ENCODE assay signal across 26 cellular contexts in the genomic region with DNA sequence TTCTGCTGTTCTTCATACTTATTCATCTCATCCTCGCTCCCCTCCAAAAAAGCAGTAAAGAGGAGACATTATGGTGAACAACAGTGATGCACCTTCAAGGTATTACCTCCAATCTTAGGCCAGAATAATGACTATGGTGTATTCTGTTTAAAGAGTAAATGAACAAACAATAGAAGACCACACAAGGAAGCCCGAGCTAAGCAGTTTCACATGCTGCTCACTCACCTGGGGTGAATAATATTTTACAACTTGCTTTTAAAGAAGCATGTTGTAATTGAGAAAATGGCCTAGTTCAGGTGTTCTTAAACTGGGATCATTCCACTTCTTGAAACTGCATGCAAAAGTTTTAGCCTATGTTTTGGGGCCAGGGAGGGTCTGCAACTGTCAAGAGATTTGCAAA.
DNase-seq lines count a peak whose midpoint lies in the region; ATAC-seq and TF ChIP-seq lines count a peak whose summit lies in the region.
"Had no signal": no experiment of that assay in that cellular context is flagged by ENCODE, and none has a peak within 500 bp of the region (broad histone marks: within the 10 kb centered on the region; RNA-seq: fewer than 3 reads in every experiment).

No MANE protein-coding gene starts in this region.

- H3K27ac ChIP-seq in gastroesophageal sphincter (peak overlapping the region; percentile 9 to 47 (median 34)), heart right ventricle (no peak overlapping the region)
- H3K27ac ChIP-seq: adrenal gland, parathyroid adenoma, PC-9, tibial nerve had no signal

- TF ChIP-seq CTCF in gastroesophageal sphincter (IDR thresholded peaks at IDR 0.05) = no peak
- TF ChIP-seq CTCF in heart right ventricle (IDR thresholded peaks at IDR 0.05) = no peak

- H3K9me3 ChIP-seq in gastroesophageal sphincter = no peaks in the 10 kb centered on the region
- no peaks in the 10 kb centered on the region for H3K9me3 ChIP-seq in heart right ventricle
- H3K9me3 ChIP-seq: adrenal gland, tibial nerve had no signal

- CTCF ChIA-PET in T-cell (lab: Charles Lee) = interaction anchor here in 1 of 2 donors (0.5 kb wide), 1 partner anchor 474 kb away, joined by 3 read pairs; no protein-coding TSS in a partner anchor

- no peak for TF ChIP-seq EP300 in gastroesophageal sphincter (IDR thresholded peaks at IDR 0.05)

- intact Hi-C loops in heart right ventricle (cut with DNase I) = loop anchor here in 7 of 10 donors (10.0 kb wide), 4 partner anchors 63 to 583 kb away; a partner anchor contains a TSS

- peak overlapping the region; percentile 81 for H3K27ac Mint-ChIP-seq in activated T-cell treated with anti-CD3 and anti-CD28 coated beads, Interleukin-2, amount 50 U/mL, for 24 hours
- H3K27ac Mint-ChIP-seq in T-cell = peak overlapping the region; percentile 5 to 74
- H3K27ac Mint-ChIP-seq in stimulated activated naive B cell treated with anti-CD40 and anti-IgM and Interleukin-4, amounts not matched to agents 10 μg/mL and 1 μg/mL and 100 μg/mL, for 72 hours = peak overlapping the region; percentile 56

- no peaks in the 10 kb centered on the region for H3K9me3 Mint-ChIP-seq in activated T-cell treated with anti-CD3 and anti-CD28 coated beads, Interleukin-2, amount 50 U/mL, for 24 hours
- no peaks in the 10 kb centered on the region for H3K9me3 Mint-ChIP-seq in T-cell
- H3K9me3 Mint-ChIP-seq in stimulated activated naive B cell treated with anti-CD40 and anti-IgM and Interleukin-4, amounts not matched to agents 10 μg/mL and 1 μg/mL and 100 μg/mL, for 72 hours = no peaks in the 10 kb centered on the region
- H3K9me3 Mint-ChIP-seq: brain, nephron had no signal

- H3K4me3 ChIP-seq in gastroesophageal sphincter = no peak overlapping the region
- no peak overlapping the region for H3K4me3 ChIP-seq in heart right ventricle
- H3K4me3 ChIP-seq: adrenal gland, K562, PC-9, tibial nerve had no signal

- POLR2A ChIA-PET in T-cell (lab: Charles Lee) = interaction anchor here (0.6 to 0.7 kb wide), 2 partner anchors 54 to 1389 kb away, joined by 3 to 4 read pairs; no protein-coding TSS in a partner anchor

- H3K4me1 ChIP-seq in gastroesophageal sphincter (peaks cover 22 to 96% (median 38%) of the 10 kb centered on the region in 3 donors), heart right ventricle (peaks cover 3 to 80% (median 35%) of the 10 kb centered on the region in 9 donors)
- H3K4me1 ChIP-seq: parathyroid adenoma had no signal

- 90 to 91% methylated on average over 2 of the region's 2 CpGs for WGBS in gastroesophageal sphincter (ENCODE audit: low coverage in 1 of 2), 2 donors
- 96 to 97% methylated on average over 2 of the region's 2 CpGs for WGBS in heart right ventricle, 2 donors

- TF ChIP-seq POLR2A in gastroesophageal sphincter (IDR thresholded peaks at IDR 0.05) = no peak

- H3K4me3 Mint-ChIP-seq in activated T-cell treated with anti-CD3 and anti-CD28 coated beads, Interleukin-2, amount 50 U/mL, for 24 hours = no peak overlapping the region
- H3K4me3 Mint-ChIP-seq in T-cell = no peak overlapping the region
- H3K4me3 Mint-ChIP-seq in stimulated activated naive B cell treated with anti-CD40 and anti-IgM and Interleukin-4, amounts not matched to agents 10 μg/mL and 1 μg/mL and 100 μg/mL, for 72 hours = no peak overlapping the region
- H3K4me3 Mint-ChIP-seq: brain, nephron had no signal

- H3K36me3 Mint-ChIP-seq in activated T-cell treated with anti-CD3 and anti-CD28 coated beads, Interleukin-2, amount 50 U/mL, for 24 hours (ENCODE audit: low read depth) = peaks cover 94% of the 10 kb centered on the region
- peaks cover 23% of the 10 kb centered on the region for H3K36me3 Mint-ChIP-seq in T-cell
- peaks cover 11 to 40% of the 10 kb centered on the region in 2 donors for H3K36me3 Mint-ChIP-seq in stimulated activated naive B cell treated with anti-CD40 and anti-IgM and Interleukin-4, amounts not matched to agents 10 μg/mL and 1 μg/mL and 100 μg/mL, for 72 hours

- DNase-seq in activated T-cell treated with anti-CD3 and anti-CD28 coated beads, Interleukin-2, amount 50 U/mL, for 24 hours = no peak
- DNase-seq in activated T-cell treated with anti-CD3 and anti-CD28 coated beads, Interleukin-2, amount 50 U/mL, for 1 hour = no peak
- DNase-seq in T-cell (no peak), heart right ventricle (no peak)
- DNase-seq in stimulated activated naive B cell treated with anti-CD40 and anti-IgM and Interleukin-4, amounts not matched to agents 10 μg/mL and 1 μg/mL and 100 μg/mL, for 72 hours = no peak
- DNase-seq in activated effector memory CD4-positive, alpha-beta T cell treated with Interleukin-2 at 50 U/mL for 16 hours = no peak
- DNase-seq: activated CD4-positive, CD25-positive, alpha-beta regulatory T cell; adrenal gland; COR-L47; DMS79 treated with DMSO at 0.1 percent for 48 hours; head of caudate nucleus; left colon; NCI-H1417 treated with DMSO at 0.1 percent for 48 hours; NCI-H2081 treated with DMSO at 0.1 percent for 48 hours; NCI-H345; NCI-H774; PC-9; right cardiac atrium; SHP77 had no signal

- H3K4me1 Mint-ChIP-seq in activated T-cell treated with anti-CD3 and anti-CD28 coated beads, Interleukin-2, amount 50 U/mL, for 24 hours (ENCODE audit: low read depth) = peaks cover 74% of the 10 kb centered on the region
- peaks cover 29 to 67% (median 61%) of the 10 kb centered on the region in 3 donors for H3K4me1 Mint-ChIP-seq in T-cell
- peaks cover 25 to 45% of the 10 kb centered on the region in 2 donors for H3K4me1 Mint-ChIP-seq in stimulated activated naive B cell treated with anti-CD40 and anti-IgM and Interleukin-4, amounts not matched to agents 10 μg/mL and 1 μg/mL and 100 μg/mL, for 72 hours

- no peaks in the 10 kb centered on the region for H3K27me3 Mint-ChIP-seq in activated T-cell treated with anti-CD3 and anti-CD28 coated beads, Interleukin-2, amount 50 U/mL, for 24 hours
- no peaks in the 10 kb centered on the region for H3K27me3 Mint-ChIP-seq in T-cell
- H3K27me3 Mint-ChIP-seq in stimulated activated naive B cell treated with anti-CD40 and anti-IgM and Interleukin-4, amounts not matched to agents 10 μg/mL and 1 μg/mL and 100 μg/mL, for 72 hours = no peaks in the 10 kb centered on the region
- H3K27me3 Mint-ChIP-seq: brain had no signal

- H3K27me3 ChIP-seq in gastroesophageal sphincter (no peaks in the 10 kb centered on the region), heart right ventricle (no peaks in the 10 kb centered on the region)
- H3K27me3 ChIP-seq: adrenal gland, tibial nerve had no signal

- ATAC-seq in T-cell (replicated peaks in 1 of 4) (no peak), gastroesophageal sphincter (no peak), heart right ventricle (no peak), GM21381 (IDR thresholded peaks at IDR 0.05; ENCODE audit: unreplicated experiment) (no peak)
- ATAC-seq in stimulated activated naive B cell treated with anti-CD40 and anti-IgM and Interleukin-4, amounts not matched to agents 10 μg/mL and 1 μg/mL and 100 μg/mL, for 72 hours (replicated peaks) = no peak
- ATAC-seq: K562, left colon, right cardiac atrium had no signal

- H3K36me3 ChIP-seq in gastroesophageal sphincter (peaks cover 0 to 24% of the 10 kb centered on the region in 2 donors), heart right ventricle (peaks cover 0 to 52% (median 6%) of the 10 kb centered on the region in 9 donors)
- H3K36me3 ChIP-seq: adrenal gland had no signal

Comparison
In these comparisons a context has a peak if more than half of its experiments do, and no peak if none do; other contexts are left out.
1. H3K27ac ChIP-seq: peak in gastroesophageal sphincter (4 of 4); none in heart right ventricle (0 of 10).
2. Peak in every context shown above with its lines, with median percentiles within 50 percentile points of each other: H3K27ac Mint-ChIP-seq.